17 cellular contexts compared by ENCODE assay signal in genomic region chr22:35462558-35463230, GRCh38.
DNase-seq lines count a peak whose midpoint lies in the region; ATAC-seq and TF ChIP-seq lines count a peak whose summit lies in the region.
"Had no signal": no experiment of that assay in that cellular context is flagged by ENCODE, and none has a peak within 500 bp of the region (broad histone marks: within the 10 kb centered on the region; RNA-seq: fewer than 3 reads in every experiment).

No MANE protein-coding gene starts in this region.

- no peak for TF ChIP-seq POLR2A in uterus (IDR thresholded peaks at IDR 0.05)

- CTCF ChIA-PET in HEK293 (lab: Yijun Ruan, JAX): interaction anchor here (1.0 kb wide), 1 partner anchor 120 kb away, joined by 3 read pairs; no protein-coding TSS in a partner anchor
- CTCF ChIA-PET in activated CD4-positive, alpha-beta T cell treated with anti-CD3 and anti-CD28 coated beads for 36 hours (lab: Charles Lee): interaction anchor here (0.6 kb wide), 1 partner anchor 1078 kb away, joined by 3 read pairs; no protein-coding TSS in a partner anchor

- no peak overlapping the region for H3K27ac Mint-ChIP-seq in activated CD4-positive, alpha-beta T cell treated with anti-CD3 and anti-CD28 coated beads for 36 hours
- H3K27ac Mint-ChIP-seq in immature natural killer cell: no peak overlapping the region

- H3K4me3 Mint-ChIP-seq in activated CD4-positive, alpha-beta T cell treated with anti-CD3 and anti-CD28 coated beads for 36 hours: no peak overlapping the region
- H3K4me3 Mint-ChIP-seq in immature natural killer cell: no peak overlapping the region
- H3K4me3 Mint-ChIP-seq: CD14-positive monocyte had no signal

- no peak overlapping the region for H3K27ac ChIP-seq in HEK293 (ENCODE audit: extremely low read depth, low read depth, low read length)
- peak overlapping the region; percentile 54 to 56 for H3K27ac ChIP-seq in uterus
- H3K27ac ChIP-seq: A549 had no signal

- H3K4me3 ChIP-seq in HEK293 (ENCODE audit: low read depth, low read length) (no peak overlapping the region), uterus (no peak overlapping the region)
- H3K4me3 ChIP-seq: A549, K562 had no signal

- no peaks in the 10 kb centered on the region for H3K27me3 Mint-ChIP-seq in activated CD4-positive, alpha-beta T cell treated with anti-CD3 and anti-CD28 coated beads for 36 hours
- peaks cover 0 to 1% (median 0%) of the 10 kb centered on the region in 3 donors for H3K27me3 Mint-ChIP-seq in immature natural killer cell (ENCODE audit: low read depth in 3 of 3)

- H3K4me1 ChIP-seq in HEK293 (ENCODE audit: control insufficient read depth, insufficient read depth, low read length): no peaks in the 10 kb centered on the region
- peaks cover 0 to 2% of the 10 kb centered on the region in 2 donors for H3K4me1 ChIP-seq in uterus

- H3K36me3 Mint-ChIP-seq in activated CD4-positive, alpha-beta T cell treated with anti-CD3 and anti-CD28 coated beads for 36 hours (ENCODE audit: low read depth): peaks cover 5% of the 10 kb centered on the region
- peaks cover 5 to 9% (median 6%) of the 10 kb centered on the region in 3 donors for H3K36me3 Mint-ChIP-seq in immature natural killer cell

- intact Hi-C loops in uterus (cut with DNase I; ENCODE audit: low total_unique reads): no loop called here
- intact Hi-C loops in activated CD4-positive, alpha-beta T cell treated with anti-CD3 and anti-CD28 coated beads for 36 hours (cut with DNase I, micrococcal nuclease): no loop called here

- ATAC-seq in activated CD4-positive, alpha-beta T cell treated with anti-CD3 and anti-CD28 coated beads for 36 hours: no peak
- ATAC-seq: A549, HCT116, K562 had no signal

- TF ChIP-seq CTCF in HEK293 (tag by site-specific recombination; IDR thresholded peaks at IDR 0.05) (no peak), uterus (IDR thresholded peaks at IDR 0.05) (no peak)

- H3K27me3 ChIP-seq in uterus: no peaks in the 10 kb centered on the region

- POLR2A ChIA-PET in HEK293 (lab: Yijun Ruan, JAX): no interaction called here
- POLR2A ChIA-PET in activated CD4-positive, alpha-beta T cell treated with anti-CD3 and anti-CD28 coated beads for 36 hours (lab: Charles Lee): no interaction called here

- H3K9me3 ChIP-seq in HEK293 (ENCODE audit: control insufficient read depth, insufficient read depth, low read depth, low read length) (no peaks in the 10 kb centered on the region), uterus (no peaks in the 10 kb centered on the region)
- H3K9me3 ChIP-seq: A549 had no signal

- no peaks in the 10 kb centered on the region for H3K4me1 Mint-ChIP-seq in activated CD4-positive, alpha-beta T cell treated with anti-CD3 and anti-CD28 coated beads for 36 hours
- H3K4me1 Mint-ChIP-seq in immature natural killer cell: no peaks in the 10 kb centered on the region

- H3K36me3 ChIP-seq in HEK293 (ENCODE audit: control insufficient read depth in 2 of 2, insufficient read depth in 1 of 2, low read length in 2 of 2): peaks cover 0 to 5% of the 10 kb centered on the region in 2 experiments; a peak in 2 of 3 replicates
- H3K36me3 ChIP-seq in uterus: no peaks in the 10 kb centered on the region

- peak; percentile 7 for DNase-seq in NCI-H345 (lab: John Stamatoyannopoulos, UW)
- DNase-seq in NCI-H345 treated with DMSO at 0.1 percent for 48 hours (lab: John Stamatoyannopoulos, UW; ENCODE audit: unreplicated experiment): no peak
- DNase-seq in left kidney (ENCODE audit: low read depth, low spot score): peak; percentile 66
- DNase-seq in uterus: peak in 1 of 2 donors; percentile 42
- no peak for DNase-seq in NCI-H2081 treated with DMSO at 0.1 percent for 48 hours (lab: John Stamatoyannopoulos, UW)
- no peak for DNase-seq in activated CD4-positive, alpha-beta T cell treated with anti-CD3 and anti-CD28 coated beads for 36 hours
- no peak for DNase-seq in immature natural killer cell
- DNase-seq: COR-L47, DMS53, MV-4-11, NCI-H446 treated with DMSO at 0.1 percent for 48 hours, NCI-H774 had no signal

- peaks cover 4% of the 10 kb centered on the region for H3K9me3 Mint-ChIP-seq in activated CD4-positive, alpha-beta T cell treated with anti-CD3 and anti-CD28 coated beads for 36 hours (ENCODE audit: low read depth)
- H3K9me3 Mint-ChIP-seq in immature natural killer cell: peaks cover 0 to 2% (median 0%) of the 10 kb centered on the region in 6 donors

TF ChIP-seq in HEK293, 187 proteins besides CTCF, POLR2A, EP300 and RAD21:
- no peak for TF ChIP-seq ZNF214 (tag by site-specific recombination; IDR thresholded peaks at IDR 0.05; ENCODE audit: borderline replicate concordance)
- TF ChIP-seq ZNF223 (tag by site-specific recombination; IDR thresholded peaks at IDR 0.05): 0 out of 2 replicates have a peak, but pooled peaks have one; percentile 2
- TF ChIP-seq EGR2 (tag by site-specific recombination; IDR thresholded peaks at IDR 0.05; ENCODE audit: low read depth): peak; percentile 88; the same call in 1 of the 2 replicates
- TF ChIP-seq ZFHX2 (tag by site-specific recombination; conservative IDR thresholded peaks at IDR 0.05): peak; percentile 93

Comparison
In these comparisons a context has a peak if more than half of its experiments do, and no peak if none do; other contexts are left out.
1. DNase-seq: peak in NCI-H345 (single experiment) and left kidney (single experiment); none in NCI-H345 treated with DMSO at 0.1 percent for 48 hours (single experiment), NCI-H2081 treated with DMSO at 0.1 percent for 48 hours (single experiment), activated CD4-positive, alpha-beta T cell treated with anti-CD3 and anti-CD28 coated beads for 36 hours (single experiment) and immature natural killer cell (0 of 3).